Comparison of ENCODE assay signal across 18 cellular contexts in the genomic region with DNA sequence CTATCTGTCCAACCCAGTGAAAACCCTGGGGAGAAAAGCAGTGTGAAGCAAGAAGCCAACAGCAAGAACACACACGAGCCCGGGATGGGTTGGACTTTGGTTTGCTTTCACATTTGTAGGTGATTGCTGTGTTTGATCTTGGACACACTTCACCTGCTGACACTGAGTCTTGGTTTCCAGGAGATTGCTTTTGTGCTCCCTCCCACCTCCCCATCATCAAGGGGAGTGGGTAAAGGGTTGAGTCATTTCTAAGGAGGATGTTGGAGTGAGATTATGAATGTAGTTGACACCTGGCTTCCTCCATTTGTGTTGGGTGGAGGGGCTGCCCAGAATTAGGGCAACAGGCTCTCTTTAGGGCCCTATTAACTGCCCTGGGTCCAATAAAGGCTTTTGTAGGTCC. TPM values are rescaled to one million over a fixed set of nuclear protein-coding genes. Genes with fewer than 3 reads are reported as not detected.
DNase-seq lines count a peak whose midpoint lies in the region; ATAC-seq and TF ChIP-seq lines count a peak whose summit lies in the region.
"Had no signal": no experiment of that assay in that cellular context is flagged by ENCODE, and none has a peak within 500 bp of the region (broad histone marks: within the 10 kb centered on the region; RNA-seq: fewer than 3 reads in every experiment).

No MANE protein-coding gene starts in this region.

- H3K79me2 ChIP-seq in mesendoderm (ENCODE audit: control insufficient read depth, insufficient read depth, low read length): no peaks in the 10 kb centered on the region

- H2AK5ac ChIP-seq in mesendoderm (ENCODE audit: low read length): no peak overlapping the region

- WGBS in mesendoderm (ENCODE audit: extremely low coverage, insufficient coverage, low lambda C conversion rate): no CpG with 5 or more reads among the region's 2 CpGs

- H3K9ac ChIP-seq in mesendoderm (ENCODE audit: low read length): no peak overlapping the region
- H3K9ac ChIP-seq: SK-N-SH had no signal

- H3K4me3 ChIP-seq in GM06990 (replicated peaks; ENCODE audit: low read depth, low read length): no peak overlapping the region
- H3K4me3 ChIP-seq in mesendoderm (ENCODE audit: low read length): no peak overlapping the region
- H3K4me3 ChIP-seq: GM23338, suprapubic skin had no signal

- H3K18ac ChIP-seq in mesendoderm (ENCODE audit: low read length): no peak overlapping the region

- H4K8ac ChIP-seq in mesendoderm (ENCODE audit: low read depth, low read length): no peak overlapping the region

- ATAC-seq in GM18505 (IDR thresholded peaks at IDR 0.05; ENCODE audit: unreplicated experiment) (peak; percentile 53), HG03565 (IDR thresholded peaks at IDR 0.05; ENCODE audit: unreplicated experiment) (peak; percentile 54), left lobe of liver (peak; percentile 60), HG02840 (IDR thresholded peaks at IDR 0.05; ENCODE audit: low FRiP score, unreplicated experiment) (no peak)
- ATAC-seq: GM23338; natural killer cell treated with Interleukin-12 subunit alpha and Interleukin-12 subunit beta and Interleukin-15 and Interleukin-18, amount 100 ng/mL, for 72 hours had no signal

- H2BK5ac ChIP-seq in mesendoderm (ENCODE audit: low read length): no peak overlapping the region

- H4K5ac ChIP-seq in mesendoderm (ENCODE audit: low read length): no peak overlapping the region

- no peak for TF ChIP-seq CTCF in GM06990 (IDR thresholded peaks at IDR 0.05; ENCODE audit: insufficient read depth, low read length, poor library complexity, severe bottlenecking)

- no peak overlapping the region for H2BK15ac ChIP-seq in mesendoderm (replicated peaks; ENCODE audit: low read depth)

- no peak overlapping the region for H3K4me2 ChIP-seq in mesendoderm (ENCODE audit: low read length)
- H3K4me2 ChIP-seq: GM23338, SK-N-SH had no signal

- DNase-seq in GM06990 (ENCODE audit: extremely low read depth, insufficient read length) (peak; percentile 35), left lobe of liver (ENCODE audit: low spot score) (no peak), GOT3 (lab: John Stamatoyannopoulos, UW) (no peak), mesendoderm (no peak), NCI-H748 (lab: John Stamatoyannopoulos, UW; ENCODE audit: unreplicated experiment) (no peak)
- DNase-seq: activated naive CD4-positive, alpha-beta T cell treated with Interleukin-2 at 50 U/mL for 16 hours; endodermal cell; Karpas-422; NCI-H1105; NCI-H526 treated with DMSO at 0.1 percent for 48 hours; SK-N-SH; stimulated activated CD4-positive, alpha-beta T cell treated with anti-CD3 and anti-CD28 coated beads, Interleukin-4, amount 100 ng/mL, for 1 hour had no signal

- H3K27me3 ChIP-seq in GM06990 (replicated peaks; ENCODE audit: control insufficient read depth, insufficient read depth, low read length) (no peaks in the 10 kb centered on the region), mesendoderm (ENCODE audit: insufficient read depth, low read length, poor library complexity) (no peaks in the 10 kb centered on the region)
- H3K27me3 ChIP-seq: suprapubic skin had no signal

- no peak overlapping the region for H3K4ac ChIP-seq in mesendoderm (ENCODE audit: low read depth, low read length)

- no peaks in the 10 kb centered on the region for H3K79me1 ChIP-seq in mesendoderm (ENCODE audit: low read length)

- H3K4me1 ChIP-seq in mesendoderm (ENCODE audit: control insufficient read depth, low read depth, low read length): no peaks in the 10 kb centered on the region
- H3K4me1 ChIP-seq: suprapubic skin had no signal

- no peak overlapping the region for H3K23ac ChIP-seq in mesendoderm (ENCODE audit: low read length)

- TF ChIP-seq POLR2A in GM18505 (IDR thresholded peaks at IDR 0.05; ENCODE audit: borderline replicate concordance, extremely low read depth, insufficient read depth, insufficient read length): no peak

- no peak overlapping the region for H3K56ac ChIP-seq in mesendoderm (ENCODE audit: low read length)

- H3K27ac ChIP-seq in mesendoderm (ENCODE audit: low read depth, low read length): no peak overlapping the region
- H3K27ac ChIP-seq: suprapubic skin had no signal

- no peak overlapping the region for H2BK120ac ChIP-seq in mesendoderm (ENCODE audit: low read depth, low read length)

- H3K36me3 ChIP-seq in GM06990 (ENCODE audit: control insufficient read depth, insufficient read depth, low read length) (no peaks in the 10 kb centered on the region), mesendoderm (ENCODE audit: control insufficient read depth, insufficient read depth, low read length) (no peaks in the 10 kb centered on the region)
- H3K36me3 ChIP-seq: suprapubic skin had no signal

RNA-seq across cellular contexts. Expression of a gene that starts 37.5 kb away (rescaled TPM):
- total RNA-seq in left lobe of liver: 0.13 TPM
- polyA plus RNA-seq in mesendoderm (2013, experiment 1 of 2): 0.04 TPM
- polyA plus RNA-seq in mesendoderm (2013, experiment 2 of 2): 0.06 TPM
